26 cellular contexts compared by ENCODE assay signal in genomic region chr2:232416521-232417470, GRCh38. TPM values are rescaled to one million over a fixed set of nuclear protein-coding genes. Genes with fewer than 3 reads are reported as not detected.
A peak's percentile ranks its signal among the peaks of the same experiment; 100 is the strongest.
DNase-seq lines count a peak whose midpoint lies in the region; ATAC-seq, FAIRE-seq and TF ChIP-seq lines count a peak whose summit lies in the region.
"Had no signal": no experiment of that assay in that cellular context is flagged by ENCODE, and none has a peak within 500 bp of the region (broad histone marks: within the 10 kb centered on the region; RNA-seq: fewer than 3 reads in every experiment).

No MANE protein-coding gene starts in this region.

- FAIRE-seq in RCC 7860 (lab: Jason Lieb, UNC) = no peak

- H3K9me3 ChIP-seq in Panc1 (ENCODE audit: control insufficient read depth, insufficient read depth, low read depth, low read length) (no peaks in the 10 kb centered on the region), iPS-15b (ENCODE audit: control insufficient read depth, insufficient read depth, low read length) (no peaks in the 10 kb centered on the region)
- H3K9me3 ChIP-seq: Caco-2 had no signal

- no peaks in the 10 kb centered on the region for H3K36me3 ChIP-seq in Panc1 (ENCODE audit: control insufficient read depth, insufficient read depth, low read length)
- H3K36me3 ChIP-seq in iPS-15b (ENCODE audit: control insufficient read depth, insufficient read depth, low read length) = peaks cover 51% of the 10 kb centered on the region

- ATAC-seq in Panc1 = no peak

- no peak overlapping the region for H3K9ac ChIP-seq in iPS-15b (ENCODE audit: low read depth, low read length)

- intact Hi-C loops in Panc1 (cut with micrococcal nuclease; ENCODE audit: unreplicated experiment) = no loop called here
- intact Hi-C loops in posterior vena cava (cut with DNase I) = no loop called here

- no peak for TF ChIP-seq CTCF in Panc1 (IDR thresholded peaks at IDR 0.05)

- no TSS peak for BruUV-seq in Panc1 (replicated peaks; lab: Mats Ljungman, UMichigan)

- H3K4me3 ChIP-seq in Panc1 (ENCODE audit: low read depth in 2 of 2, low read length in 2 of 2) (no peak overlapping the region), iPS-15b (ENCODE audit: low read depth, low read length) (peak overlapping the region; percentile 72)

- POLR2A ChIA-PET in Panc1 (lab: Charles Lee) = no interaction called here

- H3K27me3 ChIP-seq in Panc1 (ENCODE audit: control insufficient read depth, insufficient read depth, low read length) (peaks cover 3% of the 10 kb centered on the region; the same call in 1 of the 2 replicates), iPS-15b (ENCODE audit: control insufficient read depth, insufficient read depth, low read length) (peaks cover 11% of the 10 kb centered on the region)

- CTCF ChIA-PET in Panc1 (lab: Charles Lee) = no interaction called here

- DNase-seq in activated effector memory CD4-positive, alpha-beta T cell treated with anti-CD3 and anti-CD28 coated beads, Interleukin-2, amount 50 U/mL, for 16 hours = peak; percentile 56
- no peak for DNase-seq in activated effector memory CD4-positive, alpha-beta T cell treated with Interleukin-2 at 50 U/mL for 16 hours
- DNase-seq in Panc1 (ENCODE audit: low read depth, low spot score) (no peak), posterior vena cava (ENCODE audit: low spot score) (peak; percentile 62), RCC 7860 (ENCODE audit: low spot score) (no peak), NCI-H1092 (lab: John Stamatoyannopoulos, UW) (no peak)
- no peak for DNase-seq in activated CD4-positive, alpha-beta T cell treated with anti-CD3 and anti-CD28 coated beads, Interleukin-2, amount 50 U/mL, for 4 hours
- DNase-seq: Caco-2; CD4-positive, alpha-beta T cell; DMS153; GF-D8; HFFc6; MM.1S; NCI-H1092 treated with DMSO at 0.1 percent for 48 hours; NCI-H1694; NCI-H2107; NCI-H510A; NCI-H748 treated with DMSO at 0.1 percent for 48 hours; SHP77 treated with DMSO at 0.1 percent for 48 hours had no signal

- H3K27ac ChIP-seq in Panc1 (ENCODE audit: low read length) = 0 out of 2 replicates have a peak overlapping the region, but pooled peaks have one; percentile 39

- H3K4me1 ChIP-seq in Panc1 (ENCODE audit: control insufficient read depth, insufficient read depth, low read length) (peaks cover 5% of the 10 kb centered on the region), iPS-15b (ENCODE audit: control insufficient read depth, insufficient read depth, low read length) (peaks cover 9% of the 10 kb centered on the region)
- H3K4me1 ChIP-seq: Caco-2 had no signal

- in situ Hi-C loops in Panc1 (cut with HindIII; ENCODE audit: low pct_unique_long_range_greater_than_20kb, low sequenced_read_pairs) = no loop called here

RNA-seq across cellular contexts. Expression of gene ALPG, which starts 10.2 kb away (rescaled TPM):
- total RNA-seq in Panc1 (2021; ENCODE audit: unreplicated experiment) = 65.3 TPM
- polyA plus RNA-seq in Panc1 (2012; ENCODE audit: insufficient read length) = 236 TPM
- total RNA-seq in posterior vena cava = not detected
- total RNA-seq: A172; CD4-positive, alpha-beta T cell; H4; HFFc6; LHCN-M2; OCI-LY7; RPMI7951 had no signal
- polyA plus RNA-seq: BJ had no signal

RNA-seq across cellular contexts. Expression of gene ALPP, which starts 38.2 kb away (rescaled TPM):
- total RNA-seq in Panc1 (2021; ENCODE audit: unreplicated experiment) (7.3 TPM), posterior vena cava (not detected)
- polyA plus RNA-seq in Panc1 (2012; ENCODE audit: insufficient read length) = 13.0 TPM
- total RNA-seq: CD4-positive, alpha-beta T cell; HFFc6; LHCN-M2; OCI-LY7; RPMI7951 had no signal
- polyA plus RNA-seq: BJ had no signal

RNA-seq across cellular contexts. Expression of gene ALPI, which starts 39.2 kb away (rescaled TPM):
- not detected for total RNA-seq in Panc1 (2021; ENCODE audit: unreplicated experiment)
- 0.19 TPM for polyA plus RNA-seq in Panc1 (2012; ENCODE audit: insufficient read length)
- not detected for total RNA-seq in posterior vena cava
- total RNA-seq: A172; CD4-positive, alpha-beta T cell; H4; HFFc6; LHCN-M2; OCI-LY7; RPMI7951 had no signal
- polyA plus RNA-seq: BJ had no signal

Comparison
In these comparisons a context has a peak if more than half of its experiments do, and no peak if none do; other contexts are left out.
1. DNase-seq: peak in activated effector memory CD4-positive, alpha-beta T cell treated with anti-CD3 and anti-CD28 coated beads, Interleukin-2, amount 50 U/mL, for 16 hours (single experiment) and posterior vena cava (single experiment); none in activated effector memory CD4-positive, alpha-beta T cell treated with Interleukin-2 at 50 U/mL for 16 hours (single experiment), Panc1 (single experiment), RCC 7860 (single experiment), activated CD4-positive, alpha-beta T cell treated with anti-CD3 and anti-CD28 coated beads, Interleukin-2, amount 50 U/mL, for 4 hours (0 of 2) and NCI-H1092 (single experiment).
2. RNA of gene ALPG, which starts 10.2 kb away (total RNA-seq): 65.3 TPM in Panc1 (single experiment); not detected in posterior vena cava; every median in the first group is over 10 times any median in the second.